In genomic region chr7:24505968-24506367, GRCh38 we compare ENCODE assay signal across 27 cellular contexts.
"Had no signal": no experiment of that assay in that cellular context is flagged by ENCODE, and none has a peak within 500 bp of the region (broad histone marks: within the 10 kb centered on the region; RNA-seq: fewer than 3 reads in every experiment).

No MANE protein-coding gene starts in this region.

- H3K9me3 ChIP-seq: SK-N-SH had no signal

- H3K36me3 Mint-ChIP-seq: T-cell had no signal

- H3K9me3 Mint-ChIP-seq: IgD-negative memory B cell, T-cell had no signal

- H3K27ac ChIP-seq: HL-60, KMS-11, RWPE1 had no signal

- H3K27ac Mint-ChIP-seq: IgD-negative memory B cell, T-cell had no signal

- H3K4me3 ChIP-seq: K562 had no signal

- ATAC-seq: K562, Panc1, PC-3, T-cell had no signal

- H3K4me2 ChIP-seq: KMS-11, SK-N-SH had no signal

- H3K4me3 Mint-ChIP-seq: IgD-negative memory B cell, T-cell had no signal

- H3K9me2 ChIP-seq: SK-N-SH had no signal

- DNase-seq: Kasumi-1; MM.1S; NCI-H1092 treated with DMSO at 0.1 percent for 48 hours; NCI-H1436; NCI-H187; NCI-H2029; NCI-H2081 treated with DMSO at 0.1 percent for 48 hours; NCI-H2171; NCI-H226; NCI-H446; NCI-H510A; NCI-H524 treated with DMSO at 0.1 percent for 48 hours; NCI-H69; NCI-H774; NK-92 treated with Interleukin-12 subunit alpha and Interleukin-12 subunit beta, amount 100 ng/mL, for 24 hours; PC-3; SHP77; SK-N-SH; SW 1271; T-cell had no signal

- H3K4me1 Mint-ChIP-seq: T-cell had no signal

- H3K9ac ChIP-seq: KMS-11, SK-N-SH had no signal

- FAIRE-seq: HTR-8/SVneo, K562 had no signal
